ENCODE assay signal across 2 cellular contexts in the genomic region with DNA sequence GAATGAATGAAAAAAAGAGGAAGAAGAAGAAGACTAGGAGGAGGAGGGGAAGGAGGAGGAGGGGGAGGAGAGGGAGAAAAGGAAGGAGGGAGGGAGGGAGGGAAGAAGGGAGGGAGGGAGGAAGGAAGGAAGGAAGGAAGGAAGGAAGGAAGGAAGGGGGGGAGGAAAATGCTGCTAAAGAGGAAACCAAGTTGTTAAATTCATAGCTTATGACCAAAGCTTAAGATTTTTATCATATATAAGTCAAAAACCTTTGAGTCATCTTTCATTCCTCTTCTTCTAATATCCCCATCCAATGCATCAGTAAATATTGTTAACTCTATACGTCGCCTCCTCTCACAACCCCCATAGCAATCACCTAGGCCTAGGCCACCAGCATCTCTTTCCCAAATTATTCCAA.
TF ChIP-seq lines count a peak whose summit lies in the region.

No MANE protein-coding gene starts in this region.

TF ChIP-seq in HepG2, 621 proteins besides CTCF, POLR2A, EP300 and RAD21:
- TF ChIP-seq HOXA3 (CRISPR knock-in tag; IDR thresholded peaks at IDR 0.05) (no peak), HNF4G (IDR thresholded peaks at IDR 0.05; ENCODE audit: borderline replicate concordance, low read depth, low read length) (no peak), HNF4G (CRISPR knock-in tag; IDR thresholded peaks at IDR 0.05; ENCODE audit: borderline replicate concordance, low read depth) (no peak), HNRNPK (IDR thresholded peaks at IDR 0.05; ENCODE audit: low read depth, low read length, poor library complexity, severe bottlenecking) (peak; percentile 94), LCORL (IDR thresholded peaks at IDR 0.05) (no peak), LCORL (CRISPR knock-in tag; IDR thresholded peaks at IDR 0.05) (no peak)
- TF ChIP-seq, protein P1, sequence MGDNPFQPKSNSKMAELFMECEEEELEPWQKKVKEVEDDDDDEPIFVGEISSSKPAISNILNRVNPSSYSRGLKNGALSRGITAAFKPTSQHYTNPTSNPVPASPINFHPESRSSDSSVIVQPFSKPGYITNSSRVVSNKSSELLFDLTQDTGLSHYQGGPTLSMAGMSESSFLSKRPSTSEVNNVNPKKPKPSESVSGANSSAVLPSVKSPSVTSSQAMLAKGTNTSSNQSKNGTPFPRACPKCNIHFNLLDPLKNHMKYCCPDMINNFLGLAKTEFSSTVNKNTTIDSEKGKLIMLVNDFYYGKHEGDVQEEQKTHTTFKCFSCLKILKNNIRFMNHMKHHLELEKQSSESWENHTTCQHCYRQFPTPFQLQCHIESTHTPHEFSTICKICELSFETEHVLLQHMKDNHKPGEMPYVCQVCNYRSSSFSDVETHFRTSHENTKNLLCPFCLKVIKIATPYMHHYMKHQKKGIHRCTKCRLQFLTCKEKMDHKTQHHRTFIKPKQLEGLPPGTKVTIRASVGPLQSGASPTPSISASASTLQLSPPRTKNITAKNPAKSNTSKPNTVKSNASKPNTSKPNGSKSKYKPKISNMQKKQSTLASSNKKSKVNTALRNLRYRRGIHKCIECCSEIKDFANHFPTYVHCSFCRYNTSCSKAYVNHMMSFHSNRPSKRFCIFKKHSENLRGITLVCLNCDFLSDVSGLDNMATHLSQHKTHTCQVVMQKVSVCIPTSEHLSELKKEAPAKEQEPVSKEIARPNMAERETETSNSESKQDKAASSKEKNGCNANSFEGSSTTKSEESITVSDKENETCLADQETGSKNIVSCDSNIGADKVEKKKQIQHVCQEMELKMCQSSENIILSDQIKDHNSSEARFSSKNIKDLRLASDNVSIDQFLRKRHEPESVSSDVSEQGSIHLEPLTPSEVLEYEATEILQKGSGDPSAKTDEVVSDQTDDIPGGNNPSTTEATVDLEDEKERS (CRISPR knock-in tag; IDR thresholded peaks at IDR 0.05) = no peak
- TF ChIP-seq, protein P2, sequence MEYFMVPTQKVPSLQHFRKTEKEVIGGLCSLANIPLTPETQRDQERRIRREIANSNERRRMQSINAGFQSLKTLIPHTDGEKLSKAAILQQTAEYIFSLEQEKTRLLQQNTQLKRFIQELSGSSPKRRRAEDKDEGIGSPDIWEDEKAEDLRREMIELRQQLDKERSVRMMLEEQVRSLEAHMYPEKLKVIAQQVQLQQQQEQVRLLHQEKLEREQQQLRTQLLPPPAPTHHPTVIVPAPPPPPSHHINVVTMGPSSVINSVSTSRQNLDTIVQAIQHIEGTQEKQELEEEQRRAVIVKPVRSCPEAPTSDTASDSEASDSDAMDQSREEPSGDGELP (IDR thresholded peaks at IDR 0.05; ENCODE audit: borderline replicate concordance, low read depth) = no peak

TF ChIP-seq in K562, 482 proteins besides CTCF, POLR2A, EP300 and RAD21:
- no peak for TF ChIP-seq POLR2G (IDR thresholded peaks at IDR 0.05; ENCODE audit: low read depth, low read length)
- no peak for TF ChIP-seq GABPB1 (CRISPR knock-in tag; IDR thresholded peaks at IDR 0.05)
- TF ChIP-seq, protein P3, sequence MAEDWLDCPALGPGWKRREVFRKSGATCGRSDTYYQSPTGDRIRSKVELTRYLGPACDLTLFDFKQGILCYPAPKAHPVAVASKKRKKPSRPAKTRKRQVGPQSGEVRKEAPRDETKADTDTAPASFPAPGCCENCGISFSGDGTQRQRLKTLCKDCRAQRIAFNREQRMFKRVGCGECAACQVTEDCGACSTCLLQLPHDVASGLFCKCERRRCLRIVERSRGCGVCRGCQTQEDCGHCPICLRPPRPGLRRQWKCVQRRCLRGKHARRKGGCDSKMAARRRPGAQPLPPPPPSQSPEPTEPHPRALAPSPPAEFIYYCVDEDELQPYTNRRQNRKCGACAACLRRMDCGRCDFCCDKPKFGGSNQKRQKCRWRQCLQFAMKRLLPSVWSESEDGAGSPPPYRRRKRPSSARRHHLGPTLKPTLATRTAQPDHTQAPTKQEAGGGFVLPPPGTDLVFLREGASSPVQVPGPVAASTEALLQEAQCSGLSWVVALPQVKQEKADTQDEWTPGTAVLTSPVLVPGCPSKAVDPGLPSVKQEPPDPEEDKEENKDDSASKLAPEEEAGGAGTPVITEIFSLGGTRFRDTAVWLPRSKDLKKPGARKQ (CRISPR knock-in tag; IDR thresholded peaks at IDR 0.05) = no peak
- TF ChIP-seq PCBP2 (IDR thresholded peaks at IDR 0.05; ENCODE audit: low read depth, low read length, poor library complexity, severe bottlenecking) = peak; percentile 94
- TF ChIP-seq LCOR (CRISPR knock-in tag; IDR thresholded peaks at IDR 0.05) = no peak
- TF ChIP-seq, protein P4, sequence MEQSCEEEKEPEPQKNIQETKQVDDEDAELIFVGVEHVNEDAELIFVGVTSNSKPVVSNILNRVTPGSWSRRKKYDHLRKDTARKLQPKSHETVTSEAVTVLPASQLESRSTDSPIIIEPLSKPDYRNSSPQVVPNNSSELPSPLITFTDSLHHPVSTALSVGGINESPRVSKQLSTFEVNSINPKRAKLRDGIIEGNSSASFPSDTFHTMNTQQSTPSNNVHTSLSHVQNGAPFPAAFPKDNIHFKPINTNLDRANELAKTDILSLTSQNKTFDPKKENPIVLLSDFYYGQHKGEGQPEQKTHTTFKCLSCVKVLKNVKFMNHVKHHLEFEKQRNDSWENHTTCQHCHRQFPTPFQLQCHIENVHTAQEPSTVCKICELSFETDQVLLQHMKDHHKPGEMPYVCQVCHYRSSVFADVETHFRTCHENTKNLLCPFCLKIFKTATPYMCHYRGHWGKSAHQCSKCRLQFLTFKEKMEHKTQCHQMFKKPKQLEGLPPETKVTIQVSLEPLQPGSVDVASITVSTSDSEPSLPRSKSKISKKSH (CRISPR knock-in tag; IDR thresholded peaks at IDR 0.05) = no peak
- no peak for TF ChIP-seq PTBP1 (IDR thresholded peaks at IDR 0.05; ENCODE audit: low read depth, low read length)
- no peak for TF ChIP-seq ZNF445 (CRISPR knock-in tag; IDR thresholded peaks at IDR 0.05; ENCODE audit: low read depth)
- no peak for TF ChIP-seq U2AF1 (optimal IDR thresholded peaks at IDR 0.05; ENCODE audit: low read depth, low read length)
- TF ChIP-seq CBFB (CRISPR knock-in tag; IDR thresholded peaks at IDR 0.05) = no peak
- no peak for TF ChIP-seq DPF2 (IDR thresholded peaks at IDR 0.05)
- TF ChIP-seq HCFC1 (IDR thresholded peaks at IDR 0.05; ENCODE audit: low read depth, low read length) = no peak
- TF ChIP-seq, protein P5, sequence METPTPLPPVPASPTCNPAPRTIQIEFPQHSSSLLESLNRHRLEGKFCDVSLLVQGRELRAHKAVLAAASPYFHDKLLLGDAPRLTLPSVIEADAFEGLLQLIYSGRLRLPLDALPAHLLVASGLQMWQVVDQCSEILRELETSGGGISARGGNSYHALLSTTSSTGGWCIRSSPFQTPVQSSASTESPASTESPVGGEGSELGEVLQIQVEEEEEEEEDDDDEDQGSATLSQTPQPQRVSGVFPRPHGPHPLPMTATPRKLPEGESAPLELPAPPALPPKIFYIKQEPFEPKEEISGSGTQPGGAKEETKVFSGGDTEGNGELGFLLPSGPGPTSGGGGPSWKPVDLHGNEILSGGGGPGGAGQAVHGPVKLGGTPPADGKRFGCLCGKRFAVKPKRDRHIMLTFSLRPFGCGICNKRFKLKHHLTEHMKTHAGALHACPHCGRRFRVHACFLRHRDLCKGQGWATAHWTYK (CRISPR knock-in tag; IDR thresholded peaks at IDR 0.05) = no peak
- TF ChIP-seq HNRNPH1 (optimal IDR thresholded peaks at IDR 0.05; ENCODE audit: low read depth, low read length) = no peak
- TF ChIP-seq HSF4 (CRISPR knock-in tag; IDR thresholded peaks at IDR 0.05; ENCODE audit: borderline replicate concordance) = no peak
- TF ChIP-seq HNRNPK (IDR thresholded peaks at IDR 0.05; ENCODE audit: low read depth, low read length, poor library complexity, severe bottlenecking) = peak; percentile 62
- no peak for TF ChIP-seq HNRNPUL1 (IDR thresholded peaks at IDR 0.05; ENCODE audit: low read length)
- peak; percentile 78 for TF ChIP-seq PCBP1 (IDR thresholded peaks at IDR 0.05; ENCODE audit: low read depth, low read length, poor library complexity, severe bottlenecking)
- TF ChIP-seq SMARCC2 (IDR thresholded peaks at IDR 0.05; ENCODE audit: low read depth) = no peak
- TF ChIP-seq NEUROD1 (IDR thresholded peaks at IDR 0.05; ENCODE audit: borderline replicate concordance, low read depth, low read length, partially characterized antibody) = no peak
- TF ChIP-seq OTX1 (CRISPR knock-in tag; IDR thresholded peaks at IDR 0.05) = no peak
- no peak for TF ChIP-seq NR2F6 (CRISPR knock-in tag; IDR thresholded peaks at IDR 0.05)
- TF ChIP-seq BRCA1 (IDR thresholded peaks at IDR 0.05) = no peak
- TF ChIP-seq BRCA1 (CRISPR knock-in tag; IDR thresholded peaks at IDR 0.05) = no peak
- no peak for TF ChIP-seq RNF2 (IDR thresholded peaks at IDR 0.05)
- no peak for TF ChIP-seq HDAC2 (IDR thresholded peaks at IDR 0.05)
- TF ChIP-seq SP2 (IDR thresholded peaks at IDR 0.05; ENCODE audit: extremely low read depth, low read depth, low read length, poor library complexity, severe bottlenecking) = no peak
TF ChIP-seq in K562: peak in this region for 3.
